ENCODE assay signal across 9 cellular contexts in genomic region chr12:108826115-108826806, GRCh38. TPM values are rescaled to one million over a fixed set of nuclear protein-coding genes. Genes with fewer than 3 reads are reported as not detected.
A peak's percentile ranks its signal among the peaks of the same experiment; 100 is the strongest.
DNase-seq lines count a peak whose midpoint lies in the region; ATAC-seq, FAIRE-seq and TF ChIP-seq lines count a peak whose summit lies in the region.
"Had no signal": no experiment of that assay in that cellular context is flagged by ENCODE, and none has a peak within 500 bp of the region (broad histone marks: within the 10 kb centered on the region; RNA-seq: fewer than 3 reads in every experiment).

No MANE protein-coding gene starts in this region.

- H3K4me3 Mint-ChIP-seq in astrocyte (ENCODE audit: unreplicated experiment), result peak overlapping the region; percentile 60

- H3K9me3 ChIP-seq in BE2C (no peaks in the 10 kb centered on the region), astrocyte (ENCODE audit: insufficient read depth, low read depth, low read length) (no peaks in the 10 kb centered on the region)

- H3K9me3 Mint-ChIP-seq in astrocyte (ENCODE audit: unreplicated experiment), result no peaks in the 10 kb centered on the region

- FAIRE-seq in astrocyte (lab: Jason Lieb, UNC), result no peak

- peaks cover 22% of the 10 kb centered on the region for H3K36me3 ChIP-seq in BE2C
- H3K36me3 ChIP-seq in astrocyte (ENCODE audit: insufficient read depth, low read length), result peaks cover 35% of the 10 kb centered on the region

- DNase-seq in BE2C (peak; percentile 65), HS-5 (ENCODE audit: low read depth) (peak; percentile 88), astrocyte (ENCODE audit: low read depth) (peak; percentile 98), iris pigment epithelial cell (ENCODE audit: low read depth) (peak; percentile 98), smooth muscle cell of the brain vasculature (ENCODE audit: low read depth, low spot score) (peak; percentile 97), NCI-H446 (lab: John Stamatoyannopoulos, UW) (no peak)
- no peak for DNase-seq in activated CD8-positive, alpha-beta memory T cell treated with anti-CD3 and anti-CD28 coated beads, Interleukin-2, amount 50 U/mL, for 48 hours

- peak overlapping the region; percentile 83 for H3K27ac Mint-ChIP-seq in astrocyte (ENCODE audit: unreplicated experiment)

- H3K4me1 ChIP-seq in BE2C (peaks cover 11% of the 10 kb centered on the region), astrocyte (ENCODE audit: insufficient read depth, low read length) (peaks cover 74% of the 10 kb centered on the region)

- H3K4me3 ChIP-seq in BE2C (ENCODE audit: low read depth, low read length) (peak overlapping the region; percentile 46), astrocyte (ENCODE audit: insufficient read depth, low read depth, low read length) (peak overlapping the region; percentile 38)

- H3K79me2 ChIP-seq in astrocyte (ENCODE audit: insufficient read depth, low read length), result peaks cover 94% of the 10 kb centered on the region

- peak overlapping the region; percentile 98 for H3K27ac ChIP-seq in astrocyte (ENCODE audit: low read depth, low read length)

- peaks cover 32% of the 10 kb centered on the region for H3K36me3 Mint-ChIP-seq in astrocyte (ENCODE audit: low read depth, unreplicated experiment)

- no peak; the same call in 1 of the 2 replicates for TF ChIP-seq CTCF in BE2C (IDR thresholded peaks at IDR 0.05; ENCODE audit: low read depth, low read length)
- no peak for TF ChIP-seq CTCF in astrocyte (IDR thresholded peaks at IDR 0.05; ENCODE audit: insufficient read depth, low read depth, low read length)

- H3K27me3 ChIP-seq in BE2C, result no peaks in the 10 kb centered on the region
- H3K27me3 ChIP-seq in astrocyte (ENCODE audit: insufficient read depth, low read length), result no peaks in the 10 kb centered on the region

- peak overlapping the region; percentile 83 for H3K4me2 ChIP-seq in astrocyte (ENCODE audit: low read length)

- peaks cover 64% of the 10 kb centered on the region for H3K4me1 Mint-ChIP-seq in astrocyte (ENCODE audit: low read depth, unreplicated experiment)

- no peak overlapping the region for H2AFZ ChIP-seq in astrocyte (ENCODE audit: low read depth, low read length)

- peaks cover 6% of the 10 kb centered on the region for H4K20me1 ChIP-seq in astrocyte (ENCODE audit: insufficient read depth, low read length)

- H3K27me3 Mint-ChIP-seq in astrocyte (ENCODE audit: low read depth, unreplicated experiment), result no peaks in the 10 kb centered on the region

- peak overlapping the region; percentile 92 for H3K9ac ChIP-seq in astrocyte (ENCODE audit: low read length)

- no peak for ATAC-seq in GM18861 (IDR thresholded peaks at IDR 0.05; ENCODE audit: unreplicated experiment)

RNA-seq across cellular contexts. Expression of gene SSH1, which starts 31.1 kb away (rescaled TPM):
- polyA plus RNA-seq in BE2C (2012; ENCODE audit: insufficient read depth, insufficient read length, low read depth), result 21.5 TPM
- 64.6 and 75.9 TPM in 2 replicates for total RNA-seq in astrocyte

RNA-seq across cellular contexts. Expression of gene DAO, which starts 53.6 kb away (rescaled TPM):
- not detected for polyA plus RNA-seq in BE2C (2012; ENCODE audit: insufficient read depth, insufficient read length, low read depth)
- not detected in 2 replicates for total RNA-seq in astrocyte
- total RNA-seq: lower leg skin had no signal

Comparison
In these comparisons a context has a peak if more than half of its experiments do, and no peak if none do; other contexts are left out.
1. DNase-seq: peak in BE2C (single experiment), HS-5 (single experiment), astrocyte (single experiment), iris pigment epithelial cell (single experiment) and smooth muscle cell of the brain vasculature (single experiment); none in activated CD8-positive, alpha-beta memory T cell treated with anti-CD3 and anti-CD28 coated beads, Interleukin-2, amount 50 U/mL, for 48 hours (single experiment) and NCI-H446 (0 of 2).